Comparison of ENCODE assay signal across 20 cellular contexts in the genomic region with DNA sequence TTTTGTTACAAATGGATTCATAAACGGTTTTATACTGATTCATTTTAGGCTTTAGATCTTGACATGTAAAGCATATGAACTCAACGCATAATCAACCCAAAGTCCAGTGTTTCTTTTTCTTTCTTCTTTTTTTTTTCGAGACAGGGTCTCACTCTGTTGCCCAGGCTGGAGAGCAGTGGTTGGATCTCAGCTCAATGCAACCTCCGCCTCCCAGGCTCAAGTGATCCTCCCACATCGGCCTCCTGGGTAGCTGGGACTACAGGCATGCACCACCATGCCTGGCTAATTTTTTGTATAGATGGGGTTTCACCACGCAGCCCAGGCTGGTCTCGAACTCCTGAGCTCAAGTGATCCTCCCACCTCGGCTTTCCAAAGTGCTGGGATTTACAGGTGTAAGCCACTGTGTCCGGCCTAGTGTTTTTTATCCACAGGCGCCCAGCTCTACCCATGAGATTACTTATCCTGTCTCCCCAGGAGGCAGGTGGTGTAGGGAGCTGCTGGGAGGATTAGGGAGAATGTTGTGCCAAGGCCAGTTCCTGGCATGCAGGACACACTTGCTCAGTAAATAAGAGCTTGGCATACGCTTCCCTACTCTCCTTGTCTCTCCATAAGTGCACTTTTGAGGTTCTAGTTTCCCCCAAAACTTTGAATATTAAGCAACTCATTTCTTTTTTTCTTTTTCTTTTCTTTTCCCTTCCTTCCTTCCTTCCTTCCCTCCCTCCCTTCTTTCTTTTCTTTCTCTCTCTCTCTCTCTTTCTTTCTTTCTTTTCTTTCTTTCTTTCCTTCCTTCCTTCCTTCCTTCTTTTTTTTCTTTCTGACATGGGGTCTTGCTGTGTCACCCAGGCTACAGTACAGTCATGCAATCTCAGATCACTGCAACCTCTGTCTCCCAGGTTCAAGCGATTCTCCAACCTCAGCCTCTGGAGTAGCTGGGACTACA.
"Had no signal": no experiment of that assay in that cellular context is flagged by ENCODE, and none has a peak within 500 bp of the region (broad histone marks: within the 10 kb centered on the region; RNA-seq: fewer than 3 reads in every experiment).

No MANE protein-coding gene starts in this region.

- H3K27ac ChIP-seq: colonic mucosa, esophagus muscularis mucosa, lower lobe of right lung, ovary had no signal

- H3K36me3 ChIP-seq: colonic mucosa, esophagus muscularis mucosa, lower lobe of right lung, ovary, upper lobe of left lung had no signal

- ATAC-seq: activated naive CD4-positive, alpha-beta T cell treated with anti-CD3 and anti-CD28 coated beads, Interleukin-2, amount 50 U/mL, for 72 hours; lower lobe of right lung; stimulated activated naive B cell treated with anti-CD40 and anti-IgM and Interleukin-4, amounts not matched to agents 10 μg/mL and 1 μg/mL and 100 μg/mL, for 72 hours; T-cell had no signal

- H3K4me1 ChIP-seq: colonic mucosa had no signal

- H3K27ac Mint-ChIP-seq: activated naive CD4-positive, alpha-beta T cell treated with anti-CD3 and anti-CD28 coated beads, Interleukin-2, amount 50 U/mL, for 72 hours; activated T-cell treated with anti-CD3 and anti-CD28 coated beads, Interleukin-2, amount 50 U/mL, for 24 hours; mesothelial cell of epicardium; stimulated activated naive B cell treated with anti-CD40 and anti-IgM and Interleukin-4, amounts not matched to agents 10 μg/mL and 1 μg/mL and 100 μg/mL, for 72 hours; T-cell had no signal

- DNase-seq: activated CD4-positive, alpha-beta T cell treated with anti-CD3 and anti-CD28 coated beads for 1 hour; activated CD4-positive, alpha-beta T cell treated with anti-CD3 and anti-CD28 coated beads, Interleukin-2, amount 50 U/mL, for 48 hours; activated effector memory CD4-positive, alpha-beta T cell treated with anti-CD3 and anti-CD28 coated beads, Interleukin-2, amount 50 U/mL, for 16 hours; activated T-cell treated with anti-CD3 and anti-CD28 coated beads, Interleukin-2, amount 50 U/mL, for 24 hours; amniotic stem cell; caudate nucleus; colonic mucosa; glutamatergic neuron; lower lobe of right lung; ovary; retina; stimulated activated CD4-positive, alpha-beta T cell treated with anti-CD3 and anti-CD28 coated beads, Interleukin-15, amount 100 ng/mL, for 24 hours; stimulated activated CD4-positive, alpha-beta T cell treated with anti-CD3 and anti-CD28 coated beads, Interleukin-4, amount 100 ng/mL, for 1 hour; stimulated activated naive B cell treated with anti-CD40 and anti-IgM and Interleukin-4, amounts not matched to agents 10 μg/mL and 1 μg/mL and 100 μg/mL, for 72 hours; T-cell; T-helper 9 cell had no signal

- H3K36me3 Mint-ChIP-seq: activated naive CD4-positive, alpha-beta T cell treated with anti-CD3 and anti-CD28 coated beads, Interleukin-2, amount 50 U/mL, for 72 hours; mesothelial cell of epicardium; T-cell had no signal

- H3K9me3 Mint-ChIP-seq: activated naive CD4-positive, alpha-beta T cell treated with anti-CD3 and anti-CD28 coated beads, Interleukin-2, amount 50 U/mL, for 72 hours; activated T-cell treated with anti-CD3 and anti-CD28 coated beads, Interleukin-2, amount 50 U/mL, for 24 hours; mesothelial cell of epicardium; T-cell had no signal

- H3K27me3 ChIP-seq: colonic mucosa, ovary had no signal

- H3K4me3 Mint-ChIP-seq: activated T-cell treated with anti-CD3 and anti-CD28 coated beads, Interleukin-2, amount 50 U/mL, for 24 hours; mesothelial cell of epicardium; stimulated activated naive B cell treated with anti-CD40 and anti-IgM and Interleukin-4, amounts not matched to agents 10 μg/mL and 1 μg/mL and 100 μg/mL, for 72 hours; T-cell had no signal

- H3K4me3 ChIP-seq: colonic mucosa, esophagus muscularis mucosa, lower lobe of right lung, ovary, upper lobe of left lung had no signal

- H3K9me3 ChIP-seq: colonic mucosa, esophagus muscularis mucosa, lower lobe of right lung, ovary, upper lobe of left lung had no signal
